ENCODE assay signal across 8 cellular contexts in the genomic region with DNA sequence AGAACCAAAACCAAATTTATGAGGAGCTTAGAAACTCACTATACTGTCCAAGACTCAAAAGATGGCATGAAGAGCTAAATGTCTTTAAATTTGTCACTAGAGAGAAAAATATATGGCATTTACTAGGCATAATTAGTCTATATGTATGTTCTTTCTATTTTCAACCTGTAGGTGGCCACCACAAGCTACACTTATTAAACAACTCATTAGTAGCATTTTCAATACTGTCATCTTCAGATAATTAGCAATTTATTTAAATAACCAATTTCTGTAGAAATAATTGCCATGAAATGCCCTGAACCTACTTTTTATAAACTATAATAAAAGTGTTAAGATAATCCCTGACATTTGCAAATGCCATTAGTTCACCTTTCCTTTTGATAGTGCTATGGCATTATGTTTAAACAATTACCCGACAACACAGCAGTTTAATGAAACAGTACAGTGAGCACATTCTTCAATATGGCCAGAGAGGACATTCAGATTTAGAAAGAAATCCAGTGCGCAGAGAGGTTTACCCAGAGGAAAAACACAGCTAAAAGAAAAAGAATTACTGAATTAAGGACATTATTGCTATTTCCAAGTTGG.
DNase-seq lines count a peak whose midpoint lies in the region; ATAC-seq, FAIRE-seq and TF ChIP-seq lines count a peak whose summit lies in the region.

No MANE protein-coding gene starts in this region.

- H3K36me3 Mint-ChIP-seq in neural progenitor cell, result peaks cover 3% of the 10 kb centered on the region

- peaks cover 5% of the 10 kb centered on the region for H3K9me3 Mint-ChIP-seq in neural progenitor cell

- H3K4me3 ChIP-seq in right atrium auricular region (no peak overlapping the region), GM12878 (no peak overlapping the region), neural progenitor cell (no peak overlapping the region), coronary artery (no peak overlapping the region), lower leg skin (ENCODE audit: low read depth, poor library complexity, severe bottlenecking) (no peak overlapping the region)

- RAD21 ChIA-PET in GM12878 (lab: Charles Lee; ENCODE audit: unreplicated experiment), result interaction anchor here (0.7 to 2.9 kb wide), 41 partner anchors 15 to 812 kb away, joined by 3 to 45 read pairs (median 4); no protein-coding TSS in a partner anchor

- H3K27me3 ChIP-seq in right atrium auricular region, result no peaks in the 10 kb centered on the region
- no peaks in the 10 kb centered on the region for H3K27me3 ChIP-seq in GM12878 (replicated peaks in 1 of 2; ENCODE audit: control insufficient read depth in 2 of 2, insufficient read depth in 2 of 2, low read length in 1 of 2)
- no peaks in the 10 kb centered on the region for H3K27me3 ChIP-seq in neural progenitor cell

- H3K79me2 ChIP-seq in GM12878 (ENCODE audit: control insufficient read depth, insufficient read depth, low read length) (no peaks in the 10 kb centered on the region), neural progenitor cell (ENCODE audit: low read depth) (no peaks in the 10 kb centered on the region)

- H3K27ac ChIP-seq in right atrium auricular region (no peak overlapping the region), GM12878 (ENCODE audit: control insufficient read depth, insufficient read depth) (no peak overlapping the region), neural progenitor cell (no peak overlapping the region), coronary artery (no peak overlapping the region)

- TF ChIP-seq POLR2A in GM12878 (IDR thresholded peaks at IDR 0.05; ENCODE audit: low read depth, low read length) (no peak), lower leg skin (IDR thresholded peaks at IDR 0.05) (no peak)

- peak; percentile 61 for FAIRE-seq in GM12878 (lab: Jason Lieb, UNC)

- H3K36me3 ChIP-seq in right atrium auricular region, result no peaks in the 10 kb centered on the region
- no peaks in the 10 kb centered on the region for H3K36me3 ChIP-seq in GM12878 (ENCODE audit: control insufficient read depth in 2 of 2, insufficient read depth in 2 of 2, low read length in 1 of 2)
- H3K36me3 ChIP-seq in neural progenitor cell, result no peaks in the 10 kb centered on the region

- POLR2A ChIA-PET in GM12878 (lab: Charles Lee), result no interaction called here

- H2AFZ ChIP-seq in GM12878 (ENCODE audit: control insufficient read depth, low read depth, low read length), result no peak overlapping the region
- H2AFZ ChIP-seq in neural progenitor cell (replicated peaks), result no peak overlapping the region

- in situ Hi-C loops in GM12878 (cut with MboI), result no loop called here

- WGBS in GM12878 (ENCODE audit: insufficient coverage, insufficient replicate concordance, low lambda C conversion rate, missing lambda C conversion rate), result 97% methylated on average over 2 of the region's 2 CpGs
- 97 to 99% methylated on average over 2 of the region's 2 CpGs for WGBS in lower leg skin, 2 donors

- TF ChIP-seq RAD21 in GM12878 (IDR thresholded peaks at IDR 0.05; ENCODE audit: insufficient read depth, low read depth, low read length), result peak; percentile 60

- no peaks in the 10 kb centered on the region for H3K4me1 Mint-ChIP-seq in neural progenitor cell

- no TSS peak for BruUV-seq in GM12878 (replicated peaks; lab: Mats Ljungman, UMichigan)

- H4K20me1 ChIP-seq in GM12878 (ENCODE audit: control insufficient read depth, insufficient read depth), result no peaks in the 10 kb centered on the region
- H4K20me1 ChIP-seq in neural progenitor cell (ENCODE audit: low read depth), result no peaks in the 10 kb centered on the region

- peaks cover 0 to 13% of the 10 kb centered on the region in 2 donors for H3K4me1 ChIP-seq in right atrium auricular region
- H3K4me1 ChIP-seq in GM12878 (ENCODE audit: control insufficient read depth, insufficient read depth, low read length), result no peaks in the 10 kb centered on the region
- no peaks in the 10 kb centered on the region for H3K4me1 ChIP-seq in neural progenitor cell

- peak; percentile 37 to 68 for TF ChIP-seq CTCF in right atrium auricular region (IDR thresholded peaks at IDR 0.05)
- TF ChIP-seq CTCF in GM12878 (IDR thresholded peaks at IDR 0.05 in 2 of 3, conservative IDR thresholded peaks at IDR 0.05 in 1 of 3; ENCODE audit: control insufficient read depth in 2 of 3, extremely low read depth in 1 of 3, insufficient read depth in 1 of 3, low read depth in 3 of 3, low read length in 3 of 3), result peak in 2 of 3 experiments; percentile 32 to 41; a peak in 2 of 6 replicates
- peak; percentile 64 for TF ChIP-seq CTCF in neural progenitor cell (IDR thresholded peaks at IDR 0.05)
- TF ChIP-seq CTCF in coronary artery (IDR thresholded peaks at IDR 0.05), result no peak
- TF ChIP-seq CTCF in lower leg skin (IDR thresholded peaks at IDR 0.05), result no peak

- no peak overlapping the region for H3K4me2 ChIP-seq in GM12878 (ENCODE audit: control insufficient read depth, insufficient read depth)
- H3K4me2 ChIP-seq in neural progenitor cell, result no peak overlapping the region

- H3K9ac ChIP-seq in GM12878 (ENCODE audit: control insufficient read depth, insufficient read depth, low read length) (no peak overlapping the region), neural progenitor cell (no peak overlapping the region)

- H3F3A ChIP-seq in neural progenitor cell (ENCODE audit: low read depth), result no peaks in the 10 kb centered on the region

- H3K27ac Mint-ChIP-seq in neural progenitor cell, result no peak overlapping the region

- intact Hi-C loops in cardiac septum (cut with DNase I), result loop anchor here (10.0 kb wide), 2 partner anchors 281 to 581 kb away; no protein-coding TSS in a partner anchor
- intact Hi-C loops in GM12878 (cut with micrococcal nuclease; ENCODE audit: unreplicated experiment), result loop anchor here (1.0 to 10.0 kb wide), 4 partner anchors 279 to 807 kb away; no protein-coding TSS in a partner anchor
- intact Hi-C loops in lower leg skin (cut with DNase I; ENCODE audit: low total_unique reads), result no loop called here

- H3K4me3 Mint-ChIP-seq in neural progenitor cell, result no peak overlapping the region

- DNase-seq in right atrium auricular region (ENCODE audit: low spot score), result no peak
- DNase-seq in cardiac septum (ENCODE audit: low spot score), result no peak
- DNase-seq in GM12878 (ENCODE audit: low read depth, low spot score), result no peak
- peak; percentile 15 for DNase-seq in neural progenitor cell (ENCODE audit: low spot score)
- no peak for DNase-seq in coronary artery (ENCODE audit: low spot score)
- DNase-seq in lower leg skin (ENCODE audit: low spot score in 2 of 2), result no peak

- CTCF ChIA-PET in GM12878 (lab: Yijun Ruan, JAX), result interaction anchor here (0.6 to 3.9 kb wide), 57 partner anchors 8 to 812 kb away, joined by 3 to 46 read pairs (median 3); a partner anchor contains a TSS

- H3K27me3 Mint-ChIP-seq in neural progenitor cell (ENCODE audit: insufficient read depth, low read depth), result no peaks in the 10 kb centered on the region

- no peaks in the 10 kb centered on the region for H3K9me3 ChIP-seq in right atrium auricular region
- no peaks in the 10 kb centered on the region for H3K9me3 ChIP-seq in GM12878 (replicated peaks; ENCODE audit: control insufficient read depth, insufficient read depth, low read length)
- H3K9me3 ChIP-seq in neural progenitor cell (ENCODE audit: low read depth), result no peaks in the 10 kb centered on the region

- SMC1A ChIA-PET in GM12878 (lab: Charles Lee; ENCODE audit: uncharacterized antibody, unreplicated experiment), result interaction anchor here (0.5 to 4.7 kb wide), 48 partner anchors 10 to 808 kb away, joined by 3 to 34 read pairs (median 3); no protein-coding TSS in a partner anchor

- ATAC-seq in HG03565 (IDR thresholded peaks at IDR 0.05; ENCODE audit: unreplicated experiment) (peak; percentile 64), GM12878 (peak; percentile 81), GM21526 (IDR thresholded peaks at IDR 0.05; ENCODE audit: low FRiP score, unreplicated experiment) (no peak)

- no peak for TF ChIP-seq EP300 in GM12878 (IDR thresholded peaks at IDR 0.05; ENCODE audit: borderline replicate concordance in 1 of 2, control insufficient read depth in 1 of 2, low read depth in 2 of 2, low read length in 2 of 2)

TF ChIP-seq in GM12878, 131 proteins besides CTCF, POLR2A, EP300 and RAD21:
- TF ChIP-seq TAF1 (IDR thresholded peaks at IDR 0.05; ENCODE audit: borderline replicate concordance, low read depth, low read length) (no peak), SMC3 (IDR thresholded peaks at IDR 0.05; ENCODE audit: borderline replicate concordance, low read length) (peak; percentile 61; the same call in 1 of the 2 replicates), ZNF24 (IDR thresholded peaks at IDR 0.05) (0 out of 2 replicates have a peak, but pooled peaks have one; percentile 37), MTA2 (IDR thresholded peaks at IDR 0.05; ENCODE audit: low read depth) (peak; percentile 45; the same call in 1 of the 2 replicates)

Comparison
In these comparisons a context has a peak if more than half of its experiments do, and no peak if none do; other contexts are left out.
1. CTCF ChIP-seq: peak in right atrium auricular region (2 of 2), GM12878 (2 of 3) and neural progenitor cell (single experiment); none in coronary artery (single experiment) and lower leg skin (0 of 3).